ENCODE assay signal across 8 cellular contexts in the genomic region with DNA sequence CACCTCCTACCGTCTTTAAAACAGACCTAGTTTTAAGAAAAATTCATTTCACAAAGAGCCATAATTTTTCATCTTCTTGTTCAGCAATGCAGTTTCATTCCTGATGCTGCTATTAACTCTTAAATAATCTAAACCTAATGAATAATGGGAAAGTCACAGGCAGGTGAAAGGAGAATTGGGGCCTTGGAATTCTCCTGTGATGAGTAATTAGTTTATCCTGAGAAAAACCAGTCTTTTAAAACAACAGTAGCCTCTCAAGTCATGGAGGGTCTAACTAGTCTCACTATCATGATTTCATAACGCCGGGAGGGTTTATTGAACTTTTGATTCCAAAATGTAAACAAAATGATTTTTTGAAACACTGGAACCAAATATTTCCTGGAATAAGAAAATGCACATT.
A peak's percentile ranks its signal among the peaks of the same experiment; 100 is the strongest.
DNase-seq lines count a peak whose midpoint lies in the region; ATAC-seq, FAIRE-seq and TF ChIP-seq lines count a peak whose summit lies in the region.
"Not testable (repeated sequence)": the region's sequence is repeated elsewhere in the genome, so short reads cannot be mapped to it uniquely, and the experiment has no call there.

No MANE protein-coding gene starts in this region.

- H3K9ac ChIP-seq in GM23248: 0 out of 2 replicates have a peak overlapping the region, but pooled peaks have one; percentile 1
- peak overlapping the region; percentile 11; the same call in 1 of the 2 replicates for H3K9ac ChIP-seq in HUES64 (ENCODE audit: low read depth, low read length)
- peak overlapping the region; percentile 51 for H3K9ac ChIP-seq in mesenchymal stem cell (ENCODE audit: low read length)

- H3K14ac ChIP-seq in mesenchymal stem cell (ENCODE audit: low read length in 2 of 2): not testable (repeated sequence)

- not testable (repeated sequence) for H4K91ac ChIP-seq in mesenchymal stem cell (ENCODE audit: low read length)

- H3K27me3 ChIP-seq in GM23248 (replicated peaks; ENCODE audit: insufficient read depth); HUES64 (ENCODE audit: insufficient read depth, low read length); bronchial epithelial cell (ENCODE audit: control insufficient read depth, insufficient read depth, low read length); foreskin keratinocyte; mesenchymal stem cell (ENCODE audit: control insufficient read depth in 1 of 2, insufficient read depth in 1 of 2, low read length in 2 of 2): not testable (repeated sequence)

- H3K4me1 ChIP-seq in GM23248 (ENCODE audit: insufficient read depth) (peaks cover 39% of the 10 kb centered on the region), foreskin keratinocyte (peaks cover 12% of the 10 kb centered on the region)
- H3K4me1 ChIP-seq in HUES64 (ENCODE audit: insufficient read depth, low read length); mesenchymal stem cell (ENCODE audit: control insufficient read depth, insufficient read depth, low read depth, low read length): not testable (repeated sequence)

- H3K27ac ChIP-seq in GM23248: peak overlapping the region; percentile 45
- H3K27ac ChIP-seq in HUES64 (ENCODE audit: low read depth, low read length); RWPE1; foreskin keratinocyte; mesenchymal stem cell (ENCODE audit: low read length, poor library complexity, severe bottlenecking): not testable (repeated sequence)

- H3K79me2 ChIP-seq in GM23248 (ENCODE audit: insufficient read depth): not testable (repeated sequence)

- in situ Hi-C loops in ACHN (cut with HindIII; ENCODE audit: low pct_ligation_motif_present, low pct_unique_long_range_greater_than_20kb, low sequenced_read_pairs); GM23248 (cut with MboI): not testable (repeated sequence)

- H2AFZ ChIP-seq in GM23248: peak overlapping the region; percentile 47
- H2AFZ ChIP-seq in mesenchymal stem cell (ENCODE audit: low read depth, low read length): not testable (repeated sequence)

- CTCF ChIA-PET in RWPE1 (lab: Yijun Ruan, JAX): not testable (repeated sequence)

- not testable (repeated sequence) for H4K20me1 ChIP-seq in GM23248 (ENCODE audit: insufficient read depth)

- H2BK120ac ChIP-seq in mesenchymal stem cell (ENCODE audit: low read depth, low read length): not testable (repeated sequence)

- not testable (repeated sequence) for H2BK12ac ChIP-seq in mesenchymal stem cell (ENCODE audit: low read length in 2 of 2)

- WGBS in GM23248 (ENCODE audit: low coverage in 1 of 2, low lambda C conversion rate in 2 of 2, missing lambda C conversion rate in 2 of 2), 2 experiments: 85 to 92% methylated on average over 3 of the region's 3 CpGs
- WGBS in HUES64: 88% methylated on average over 3 of the region's 3 CpGs
- no CpG with 5 or more reads among the region's 3 CpGs for WGBS in mesenchymal stem cell

- H2AK5ac ChIP-seq in mesenchymal stem cell (ENCODE audit: low read length, severe bottlenecking): not testable (repeated sequence)

- not testable (repeated sequence) for H3K9me2 ChIP-seq in GM23248 (ENCODE audit: insufficient read depth)

- not testable (repeated sequence) for H2BK5ac ChIP-seq in mesenchymal stem cell (ENCODE audit: low read depth, low read length, poor library complexity, severe bottlenecking)

- POLR2A ChIA-PET in RWPE1 (lab: Yijun Ruan, JAX; ENCODE audit: low non-redundant PET): not testable (repeated sequence)

- not testable (repeated sequence) for H3K23ac ChIP-seq in mesenchymal stem cell (ENCODE audit: low read length in 2 of 2)

- not testable (repeated sequence) for H3K9me3 ChIP-seq in GM23248 (ENCODE audit: low read depth); HUES64 (ENCODE audit: insufficient read depth, low read depth, low read length); mesenchymal stem cell (ENCODE audit: control insufficient read depth, low read length)

- FAIRE-seq in bronchial epithelial cell (lab: Jason Lieb, UNC): not testable (repeated sequence)

- H2BK15ac ChIP-seq in mesenchymal stem cell (ENCODE audit: low read depth, poor library complexity, severe bottlenecking): not testable (repeated sequence)

- ATAC-seq in foreskin keratinocyte: peak; percentile 57

- H4K8ac ChIP-seq in mesenchymal stem cell (ENCODE audit: low read length): not testable (repeated sequence)

- not testable (repeated sequence) for H3K4me3 ChIP-seq in GM23248; HUES64 (ENCODE audit: low read length); bronchial epithelial cell (ENCODE audit: low read depth, low read length); mesenchymal stem cell (ENCODE audit: insufficient read depth in 1 of 2, low read depth in 1 of 2, low read length in 2 of 2)

- not testable (repeated sequence) for H3K79me1 ChIP-seq in mesenchymal stem cell (replicated peaks; ENCODE audit: low read length, poor library complexity, severe bottlenecking)

- H3K18ac ChIP-seq in mesenchymal stem cell (ENCODE audit: low read depth in 1 of 2, low read length in 2 of 2): not testable (repeated sequence)

- peak; percentile 2 for DNase-seq in ACHN
- not testable (repeated sequence) for DNase-seq in GM23248, mesenchymal stem cell
- peak; percentile 13 for DNase-seq in RWPE1 (ENCODE audit: low spot score)
- DNase-seq in bronchial epithelial cell (ENCODE audit: low read depth): peak; percentile 76
- peak in 1 of 2 donors; percentile 56 for DNase-seq in foreskin keratinocyte
- DNase-seq in renal cortical epithelial cell (ENCODE audit: low read depth): peak; percentile 67

- peaks cover 18% of the 10 kb centered on the region for H3F3A ChIP-seq in GM23248 (ENCODE audit: insufficient read depth)

- not testable (repeated sequence) for H3K36me3 ChIP-seq in GM23248 (ENCODE audit: low read depth); HUES64 (ENCODE audit: insufficient read depth, low read length); bronchial epithelial cell (ENCODE audit: control insufficient read depth, insufficient read depth, low read length); mesenchymal stem cell (ENCODE audit: control insufficient read depth in 1 of 2, insufficient read depth in 2 of 2, low read depth in 1 of 2, low read length in 2 of 2)

- not testable (repeated sequence) for H3K4ac ChIP-seq in mesenchymal stem cell (ENCODE audit: low read depth in 1 of 2, low read length in 2 of 2)

- H3K4me2 ChIP-seq in GM23248 (ENCODE audit: unreplicated experiment); mesenchymal stem cell (ENCODE audit: low read length, poor library complexity, severe bottlenecking): not testable (repeated sequence)

- TF ChIP-seq CTCF in RWPE1 (conservative IDR thresholded peaks at IDR 0.05; ENCODE audit: low read depth); bronchial epithelial cell (IDR thresholded peaks at IDR 0.05; ENCODE audit: insufficient read depth, low read length, severe bottlenecking); foreskin keratinocyte (conservative IDR thresholded peaks at IDR 0.05): not testable (repeated sequence)

Comparison
In these comparisons a context has a peak if more than half of its experiments do, and no peak if none do; other contexts are left out.
1. H3K9ac ChIP-seq: peak in every context shown above with its lines; median percentile 51 in mesenchymal stem cell; 11 in HUES64; 1 in GM23248.